Comparison of ENCODE assay signal across 11 cellular contexts in genomic region chr2:64328415-64328722, GRCh38.
DNase-seq lines count a peak whose midpoint lies in the region; ATAC-seq and TF ChIP-seq lines count a peak whose summit lies in the region.
"Had no signal": no experiment of that assay in that cellular context is flagged by ENCODE, and none has a peak within 500 bp of the region (broad histone marks: within the 10 kb centered on the region; RNA-seq: fewer than 3 reads in every experiment).

No MANE protein-coding gene starts in this region.

- no peaks in the 10 kb centered on the region for H4K20me1 ChIP-seq in GM23338 (replicated peaks; ENCODE audit: insufficient read depth)
- H4K20me1 ChIP-seq in PC-9 (ENCODE audit: insufficient read depth) = no peaks in the 10 kb centered on the region

- H3K4me1 Mint-ChIP-seq in CD4-positive, alpha-beta T cell (ENCODE audit: low read depth) = peaks cover 58% of the 10 kb centered on the region
- peaks cover 51% of the 10 kb centered on the region for H3K4me1 Mint-ChIP-seq in GM23338

- BruUV-seq in PC-9 (replicated peaks; lab: Mats Ljungman, UMichigan) = no TSS peak

- H3K27me3 ChIP-seq in CD4-positive, alpha-beta T cell (ENCODE audit: control insufficient read depth, insufficient read depth, low read length) = no peaks in the 10 kb centered on the region
- H3K27me3 ChIP-seq in GM23338 (ENCODE audit: insufficient read depth) (no peaks in the 10 kb centered on the region), dorsolateral prefrontal cortex (no peaks in the 10 kb centered on the region), neutrophil (no peaks in the 10 kb centered on the region), PC-9 (ENCODE audit: insufficient read depth, low read depth) (no peaks in the 10 kb centered on the region)

- H3K9me3 ChIP-seq in CD4-positive, alpha-beta T cell (ENCODE audit: control insufficient read depth, low read length) = no peaks in the 10 kb centered on the region
- H3K9me3 ChIP-seq in neutrophil (no peaks in the 10 kb centered on the region), PC-9 (ENCODE audit: insufficient read depth, low read depth) (no peaks in the 10 kb centered on the region)
- H3K9me3 ChIP-seq: Caco-2, prostate gland had no signal

- peak overlapping the region; percentile 82 for H3K4me3 Mint-ChIP-seq in CD4-positive, alpha-beta T cell
- no peak overlapping the region for H3K4me3 Mint-ChIP-seq in GM23338

- peak overlapping the region; percentile 90 for H3K27ac Mint-ChIP-seq in CD4-positive, alpha-beta T cell
- no peak overlapping the region for H3K27ac Mint-ChIP-seq in GM23338

- no peaks in the 10 kb centered on the region for H3K27me3 Mint-ChIP-seq in CD4-positive, alpha-beta T cell
- H3K27me3 Mint-ChIP-seq in GM23338 (ENCODE audit: insufficient read depth, low read depth, poor library complexity) = peaks cover 13% of the 10 kb centered on the region

- DNase-seq in CD4-positive, alpha-beta T cell = no peak
- DNase-seq in GM23338 (ENCODE audit: low spot score) = no peak
- DNase-seq in dorsolateral prefrontal cortex = peak in 2 of 10 donors; percentile 12 to 35
- DNase-seq in DMS53 treated with DMSO at 0.1 percent for 48 hours (lab: John Stamatoyannopoulos, UW; ENCODE audit: unreplicated experiment) = no peak
- DNase-seq in NCI-H226 = no peak
- no peak for DNase-seq in PC-9
- DNase-seq: amniotic stem cell, Caco-2 had no signal

- no peak for TF ChIP-seq CTCF in CD4-positive, alpha-beta T cell (IDR thresholded peaks at IDR 0.05)
- no peak for TF ChIP-seq CTCF in GM23338 (conservative IDR thresholded peaks at IDR 0.05; ENCODE audit: low read depth in 2 of 2)
- TF ChIP-seq CTCF in dorsolateral prefrontal cortex (IDR thresholded peaks at IDR 0.05 in 54 of 56, conservative IDR thresholded peaks at IDR 0.05 in 2 of 56; ENCODE audit: low read depth in 1 of 56, partially characterized antibody in 56 of 56) = no peak
- no peak for TF ChIP-seq CTCF in neutrophil (IDR thresholded peaks at IDR 0.05)
- no peak for TF ChIP-seq CTCF in PC-9 (conservative IDR thresholded peaks at IDR 0.05)

- intact Hi-C loops in CD4-positive, alpha-beta T cell (cut with DNase I, micrococcal nuclease) = loop anchor here (1.0 to 10.0 kb wide), 4 partner anchors 124 to 634 kb away; no protein-coding TSS in a partner anchor
- intact Hi-C loops in dorsolateral prefrontal cortex (cut with DNase I) (loop anchor here (1.0 to 10.0 kb wide), 3 partner anchors 186 to 444 kb away; partner anchors contain the start of gene PELI1 (in 2 of the 2)), PC-9 (cut with micrococcal nuclease; ENCODE audit: unreplicated experiment) (loop anchor here (1.0 kb wide), 1 partner anchor 279 kb away; no protein-coding TSS in a partner anchor)

- POLR2A ChIA-PET in CD4-positive, alpha-beta T cell (lab: Charles Lee) = interaction anchor here (0.6 to 6.1 kb wide), 11 partner anchors 126 to 316 kb away, joined by 3 to 57 read pairs (median 5); no protein-coding TSS in a partner anchor
- POLR2A ChIA-PET in PC-9 (lab: Charles Lee; ENCODE audit: unreplicated experiment) = interaction anchor here (0.6 kb wide), 2 partner anchors 52 to 72 kb away, joined by 4 to 5 read pairs; no protein-coding TSS in a partner anchor

- peak overlapping the region; percentile 73 for H3K27ac ChIP-seq in CD4-positive, alpha-beta T cell (ENCODE audit: low read depth, low read length)
- H3K27ac ChIP-seq in GM23338 (ENCODE audit: low read depth) (no peak overlapping the region), dorsolateral prefrontal cortex (peak overlapping the region in 54 of 59 donors; percentile 24 to 90 (median 81)), neutrophil (peak overlapping the region; percentile 86), PC-9 (no peak overlapping the region)

- H3K4me2 ChIP-seq in GM23338 (no peak overlapping the region), PC-9 (no peak overlapping the region)

- H3K79me2 ChIP-seq in GM23338 (replicated peaks; ENCODE audit: insufficient read depth) = no peaks in the 10 kb centered on the region
- H3K79me2 ChIP-seq in PC-9 (ENCODE audit: low read depth) = no peaks in the 10 kb centered on the region

- no peaks in the 10 kb centered on the region for H3K36me3 ChIP-seq in GM23338 (ENCODE audit: insufficient read depth)
- no peaks in the 10 kb centered on the region for H3K36me3 ChIP-seq in neutrophil
- no peaks in the 10 kb centered on the region for H3K36me3 ChIP-seq in PC-9 (ENCODE audit: low read depth)
- H3K36me3 ChIP-seq: prostate gland had no signal

- H2AFZ ChIP-seq in GM23338 (peak overlapping the region; percentile 35), PC-9 (no peak overlapping the region)

- H3K4me1 ChIP-seq in GM23338 (ENCODE audit: insufficient read depth) (peaks cover 39% of the 10 kb centered on the region), neutrophil (ENCODE audit: control insufficient read depth in 1 of 2, insufficient read depth in 1 of 2, low read depth in 1 of 2, low read length in 1 of 2) (peaks cover 21 to 22% of the 10 kb centered on the region in 2 experiments), PC-9 (replicated peaks; ENCODE audit: insufficient read depth) (peaks cover 24% of the 10 kb centered on the region)

- no peaks in the 10 kb centered on the region for H3K9me3 Mint-ChIP-seq in CD4-positive, alpha-beta T cell
- no peaks in the 10 kb centered on the region for H3K9me3 Mint-ChIP-seq in GM23338

- H3K36me3 Mint-ChIP-seq in CD4-positive, alpha-beta T cell (ENCODE audit: low read depth) = no peaks in the 10 kb centered on the region
- no peaks in the 10 kb centered on the region for H3K36me3 Mint-ChIP-seq in GM23338 (ENCODE audit: low read depth)

- H3K9me2 ChIP-seq in GM23338 (ENCODE audit: insufficient read depth) = peaks cover 10% of the 10 kb centered on the region; the same call in 1 of the 2 replicates
- H3K9me2 ChIP-seq in PC-9 (ENCODE audit: insufficient read depth) = no peaks in the 10 kb centered on the region

- H3F3A ChIP-seq in GM23338 (replicated peaks; ENCODE audit: low read depth) = peaks cover 4% of the 10 kb centered on the region; the same call in 1 of the 2 replicates
- 0 out of 2 replicates have a peak, but pooled peaks cover 10% of the 10 kb centered on the region for H3F3A ChIP-seq in PC-9 (ENCODE audit: insufficient read depth, low read depth)

- no peak for ATAC-seq in CD4-positive, alpha-beta T cell (ENCODE audit: poor library complexity)
- ATAC-seq in GM23338 = no peak
- ATAC-seq in GM21526 (IDR thresholded peaks at IDR 0.05; ENCODE audit: low FRiP score, unreplicated experiment) = no peak

- CTCF ChIA-PET in CD4-positive, alpha-beta T cell (lab: Charles Lee) = interaction anchor here (0.7 to 7.0 kb wide), 15 partner anchors 10 to 468 kb away, joined by 3 to 86 read pairs (median 4); partner anchors contain the start of gene AFTPH
- CTCF ChIA-PET in PC-9 (lab: Charles Lee) = interaction anchor here (0.5 to 2.0 kb wide), 5 partner anchors 52 to 281 kb away, joined by 3 to 22 read pairs (median 3); no protein-coding TSS in a partner anchor

- H3K4me3 ChIP-seq in GM23338 = no peak overlapping the region
- H3K4me3 ChIP-seq in dorsolateral prefrontal cortex = peak overlapping the region in 10 of 59 donors; percentile 31 to 69 (median 62)
- no peak overlapping the region for H3K4me3 ChIP-seq in neutrophil (ENCODE audit: low read depth in 1 of 2, low read length in 1 of 2)
- H3K4me3 ChIP-seq in PC-9 = no peak overlapping the region
- H3K4me3 ChIP-seq: prostate gland had no signal

Comparison
In these comparisons a context has a peak if more than half of its experiments do, and no peak if none do; other contexts are left out.
1. H3K27ac ChIP-seq: peak in CD4-positive, alpha-beta T cell (single experiment), dorsolateral prefrontal cortex (54 of 59) and neutrophil (single experiment); none in GM23338 (single experiment) and PC-9 (single experiment).